ENCODE assay signal across 14 cellular contexts in the genomic region with DNA sequence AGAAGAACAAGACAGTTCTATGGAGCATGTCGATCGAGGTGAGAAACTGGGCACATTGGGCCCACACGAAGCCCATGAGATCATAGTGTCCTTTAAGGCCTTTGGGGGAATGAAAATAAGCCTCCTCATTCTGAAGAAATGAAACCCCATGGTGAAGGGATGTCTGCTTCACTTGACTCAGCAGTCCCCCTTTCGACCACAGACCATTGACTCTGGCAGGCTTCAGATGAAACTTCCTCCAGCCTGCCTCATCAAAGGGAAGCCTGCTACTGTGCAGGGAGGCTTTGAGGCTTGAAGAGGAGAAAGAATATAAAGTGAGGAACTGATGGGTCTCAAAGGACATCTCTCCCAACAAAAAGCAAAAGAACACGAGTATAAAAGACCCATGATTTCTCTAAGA.
DNase-seq lines count a peak whose midpoint lies in the region; ATAC-seq and TF ChIP-seq lines count a peak whose summit lies in the region.
"Had no signal": no experiment of that assay in that cellular context is flagged by ENCODE, and none has a peak within 500 bp of the region (broad histone marks: within the 10 kb centered on the region; RNA-seq: fewer than 3 reads in every experiment).

No MANE protein-coding gene starts in this region.

- TF ChIP-seq CTCF in endothelial cell (IDR thresholded peaks at IDR 0.05; ENCODE audit: unreplicated experiment) = no peak

- H3K27ac Mint-ChIP-seq in activated CD4-positive, alpha-beta T cell treated with anti-CD3 and anti-CD28 coated beads for 36 hours = no peak overlapping the region
- H3K27ac Mint-ChIP-seq in endothelial cell (ENCODE audit: unreplicated experiment) = peak overlapping the region; percentile 33
- H3K27ac Mint-ChIP-seq: neural progenitor cell had no signal

- H3K36me3 Mint-ChIP-seq in activated CD4-positive, alpha-beta T cell treated with anti-CD3 and anti-CD28 coated beads for 36 hours (ENCODE audit: low read depth) = no peaks in the 10 kb centered on the region
- H3K36me3 Mint-ChIP-seq in endothelial cell (ENCODE audit: low read depth, unreplicated experiment) = no peaks in the 10 kb centered on the region
- H3K36me3 Mint-ChIP-seq: neural progenitor cell had no signal

- H3K9me3 Mint-ChIP-seq in activated CD4-positive, alpha-beta T cell treated with anti-CD3 and anti-CD28 coated beads for 36 hours (ENCODE audit: low read depth) = no peaks in the 10 kb centered on the region
- H3K9me3 Mint-ChIP-seq in endothelial cell (ENCODE audit: unreplicated experiment) = no peaks in the 10 kb centered on the region
- H3K9me3 Mint-ChIP-seq: neural progenitor cell had no signal

- CTCF ChIA-PET in activated CD4-positive, alpha-beta T cell treated with anti-CD3 and anti-CD28 coated beads for 36 hours (lab: Charles Lee) = interaction anchor here (0.6 kb wide), 1 partner anchor 27 kb away, joined by 3 read pairs; no protein-coding TSS in a partner anchor

- DNase-seq in activated CD4-positive, alpha-beta T cell treated with anti-CD3 and anti-CD28 coated beads for 36 hours = peak; percentile 6
- DNase-seq in activated CD4-positive, alpha-beta T cell treated with anti-CD3 and anti-CD28 coated beads for 1 hour = no peak
- DNase-seq in endothelial cell (ENCODE audit: low spot score) (no peak), NCI-H1105 (lab: John Stamatoyannopoulos, UW) (no peak), DMS 273 treated with DMSO at 0.1 percent for 48 hours (lab: John Stamatoyannopoulos, UW) (no peak)
- DNase-seq: IMR-90; NCI-H2029; stimulated activated CD4-positive, alpha-beta T cell treated with anti-CD3 and anti-CD28 coated beads, Interleukin-12 subunit alpha, Interleukin-12 subunit beta, amount 100 ng/mL, for 4 hours had no signal

- peaks cover 35% of the 10 kb centered on the region for H3K27me3 Mint-ChIP-seq in activated CD4-positive, alpha-beta T cell treated with anti-CD3 and anti-CD28 coated beads for 36 hours
- H3K27me3 Mint-ChIP-seq in endothelial cell (ENCODE audit: unreplicated experiment) = peaks cover 3% of the 10 kb centered on the region

- no peak overlapping the region for H3K4me3 Mint-ChIP-seq in activated CD4-positive, alpha-beta T cell treated with anti-CD3 and anti-CD28 coated beads for 36 hours
- H3K4me3 Mint-ChIP-seq in endothelial cell (ENCODE audit: unreplicated experiment) = no peak overlapping the region
- H3K4me3 Mint-ChIP-seq: neural progenitor cell had no signal

- H3K4me1 Mint-ChIP-seq in activated CD4-positive, alpha-beta T cell treated with anti-CD3 and anti-CD28 coated beads for 36 hours = no peaks in the 10 kb centered on the region
- H3K4me1 Mint-ChIP-seq in endothelial cell (ENCODE audit: unreplicated experiment) = peaks cover 44% of the 10 kb centered on the region

- ATAC-seq in activated CD4-positive, alpha-beta T cell treated with anti-CD3 and anti-CD28 coated beads for 36 hours = no peak
- peak; percentile 81 for ATAC-seq in GM21576 (IDR thresholded peaks at IDR 0.05; ENCODE audit: unreplicated experiment)
- peak; percentile 89 for ATAC-seq in HG03103 (IDR thresholded peaks at IDR 0.05; ENCODE audit: low read depth, unreplicated experiment)
- ATAC-seq in HG02571 (IDR thresholded peaks at IDR 0.05; ENCODE audit: unreplicated experiment) = no peak
- ATAC-seq: gastroesophageal sphincter, left lobe of liver had no signal

- intact Hi-C loops in activated CD4-positive, alpha-beta T cell treated with anti-CD3 and anti-CD28 coated beads for 36 hours (cut with DNase I, micrococcal nuclease) = no loop called here

- POLR2A ChIA-PET in activated CD4-positive, alpha-beta T cell treated with anti-CD3 and anti-CD28 coated beads for 36 hours (lab: Charles Lee) = no interaction called here

Comparison
In these comparisons a context has a peak if more than half of its experiments do, and no peak if none do; other contexts are left out.
1. ATAC-seq: peak in GM21576 (single experiment) and HG03103 (single experiment); none in activated CD4-positive, alpha-beta T cell treated with anti-CD3 and anti-CD28 coated beads for 36 hours (single experiment) and HG02571 (single experiment).